In the genomic region with DNA sequence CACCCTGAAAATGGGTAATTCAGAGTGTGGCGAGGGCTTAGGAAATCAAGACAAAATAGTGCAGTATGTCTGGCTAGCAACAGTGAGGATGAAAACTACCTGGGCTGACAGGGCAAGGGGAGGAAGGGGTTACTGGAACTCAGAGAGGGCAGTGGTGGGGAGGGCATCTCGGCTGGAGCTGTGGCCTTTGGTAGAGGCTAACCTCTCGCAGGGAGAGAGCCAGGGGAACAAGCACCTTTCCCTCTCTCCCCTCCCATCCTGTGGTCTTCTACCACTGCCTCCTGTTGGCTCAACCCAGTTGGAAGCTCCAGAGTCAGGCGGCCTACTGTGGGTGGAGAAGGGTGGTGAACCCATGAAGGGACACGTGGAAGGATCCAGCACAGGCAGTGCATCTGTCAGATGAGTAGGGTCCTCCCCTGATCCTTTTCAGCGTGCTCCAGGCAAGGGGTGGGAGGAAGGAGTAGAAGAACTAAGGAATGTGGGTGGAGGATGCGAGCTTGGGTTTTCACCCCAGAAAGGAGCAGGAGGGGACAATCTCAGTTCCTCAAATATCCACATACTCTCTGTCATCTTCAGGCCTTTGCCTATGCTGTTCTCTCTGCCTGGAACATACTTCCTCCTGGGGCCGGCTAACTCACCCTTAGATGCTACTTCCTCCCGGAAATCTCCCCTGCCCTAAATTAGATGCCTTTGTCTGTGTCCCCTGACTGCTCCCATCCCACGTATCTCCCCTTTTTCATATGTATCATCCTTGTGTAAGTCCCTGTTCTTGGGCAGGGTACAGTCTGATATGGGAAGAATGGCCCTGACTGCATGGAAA, we compare ENCODE assay signal across 18 cellular contexts. TPM values are rescaled to one million over a fixed set of nuclear protein-coding genes. Genes with fewer than 3 reads are reported as not detected.
"Had no signal": no experiment of that assay in that cellular context is flagged by ENCODE, and none has a peak within 500 bp of the region (broad histone marks: within the 10 kb centered on the region; RNA-seq: fewer than 3 reads in every experiment).

No MANE protein-coding gene starts in this region.

- H3K4me1 Mint-ChIP-seq: activated B cell treated with CpG ODN at 0.5 μM for 24 hours had no signal

- H3K4me3 ChIP-seq: breast epithelium, gastrocnemius medialis, sigmoid colon, testis had no signal

- H3K4me3 Mint-ChIP-seq: activated B cell treated with CpG ODN at 0.5 μM for 24 hours; activated CD4-positive, alpha-beta T cell treated with anti-CD3 and anti-CD28 coated beads, Interleukin-2, amount 10 ng/mL, durations not matched to agents 7 days and 5 days; activated naive CD8-positive, alpha-beta T cell treated with anti-CD3 and anti-CD28 coated beads, Interleukin-2, amount 10 ng/mL, durations not matched to agents 7 days and 5 days; activated T-cell treated with anti-CD3 and anti-CD28 coated beads, Interleukin-2, amount 50 U/mL, for 4 hours; mesothelial cell of epicardium; stimulated activated naive CD8-positive, alpha-beta T cell treated with anti-CD3 and anti-CD28 coated beads, Interleukin-15, Interleukin-2, amounts not matched to agents 100 ng/mL and 50 ng/mL, for 24 hours had no signal

- H3K9me3 ChIP-seq: breast epithelium, gastrocnemius medialis, sigmoid colon, testis had no signal

- H3K36me3 ChIP-seq: breast epithelium, gastrocnemius medialis, sigmoid colon had no signal

- H3K9me3 Mint-ChIP-seq: activated B cell treated with CpG ODN at 0.5 μM for 24 hours; activated CD4-positive, alpha-beta T cell treated with anti-CD3 and anti-CD28 coated beads, Interleukin-2, amount 10 ng/mL, durations not matched to agents 7 days and 5 days; activated naive CD8-positive, alpha-beta T cell treated with anti-CD3 and anti-CD28 coated beads, Interleukin-2, amount 10 ng/mL, durations not matched to agents 7 days and 5 days; activated T-cell treated with anti-CD3 and anti-CD28 coated beads, Interleukin-2, amount 50 U/mL, for 4 hours; mesothelial cell of epicardium; stimulated activated naive CD8-positive, alpha-beta T cell treated with anti-CD3 and anti-CD28 coated beads, Interleukin-15, Interleukin-2, amounts not matched to agents 100 ng/mL and 50 ng/mL, for 24 hours had no signal

- H3K4me1 ChIP-seq: breast epithelium, gastrocnemius medialis, sigmoid colon had no signal

- H3K27me3 ChIP-seq: breast epithelium, gastrocnemius medialis, sigmoid colon, testis had no signal

- H3K36me3 Mint-ChIP-seq: activated naive CD8-positive, alpha-beta T cell treated with anti-CD3 and anti-CD28 coated beads, Interleukin-2, amount 10 ng/mL, durations not matched to agents 7 days and 5 days; mesothelial cell of epicardium had no signal

- DNase-seq: activated B cell treated with CpG ODN at 0.5 μM for 24 hours; activated CD4-positive, alpha-beta T cell treated with anti-CD3 and anti-CD28 coated beads, Interleukin-2, amount 10 ng/mL, durations not matched to agents 7 days and 5 days; activated gamma-delta T cell treated with Interleukin-2 at 50 U/mL for 16 hours; activated naive CD8-positive, alpha-beta T cell treated with anti-CD3 and anti-CD28 coated beads, Interleukin-2, amount 10 ng/mL, durations not matched to agents 7 days and 5 days; activated T-cell treated with anti-CD3 and anti-CD28 coated beads, Interleukin-2, amount 50 U/mL, for 4 hours; effector CD4-positive, alpha-beta T cell; gastrocnemius medialis; islet precursor cell; sigmoid colon; stimulated activated CD4-positive, alpha-beta T cell treated with anti-CD3 and anti-CD28 coated beads, Interleukin-12 subunit alpha, Interleukin-12 subunit beta, amount 100 ng/mL, for 4 hours; stimulated activated CD4-positive, alpha-beta T cell treated with anti-CD3 and anti-CD28 coated beads, Interleukin-4, amount 100 ng/mL, for 1 hour; stimulated activated CD8-positive, alpha-beta memory T cell treated with anti-CD3 and anti-CD28 coated beads, Interleukin-4, amount 100 ng/mL, for 48 hours; T-helper 2 cell had no signal

- H3K27ac ChIP-seq: breast epithelium, gastrocnemius medialis, sigmoid colon had no signal

- H3K27ac Mint-ChIP-seq: activated B cell treated with CpG ODN at 0.5 μM for 24 hours; activated CD4-positive, alpha-beta T cell treated with anti-CD3 and anti-CD28 coated beads, Interleukin-2, amount 10 ng/mL, durations not matched to agents 7 days and 5 days; activated naive CD8-positive, alpha-beta T cell treated with anti-CD3 and anti-CD28 coated beads, Interleukin-2, amount 10 ng/mL, durations not matched to agents 7 days and 5 days; mesothelial cell of epicardium; stimulated activated naive CD8-positive, alpha-beta T cell treated with anti-CD3 and anti-CD28 coated beads, Interleukin-15, Interleukin-2, amounts not matched to agents 100 ng/mL and 50 ng/mL, for 24 hours had no signal

RNA-seq across cellular contexts. Expression of a gene that starts 6.2 kb away (rescaled TPM):
- total RNA-seq: activated B cell treated with CpG ODN at 0.5 μM for 24 hours; activated CD4-positive, alpha-beta T cell treated with anti-CD3 and anti-CD28 coated beads, Interleukin-2, amount 10 ng/mL, durations not matched to agents 7 days and 5 days; activated CD8-positive, alpha-beta memory T cell treated with anti-CD3 and anti-CD28 coated beads for 36 hours; activated T-cell treated with anti-CD3 and anti-CD28 coated beads, Interleukin-2, amount 50 U/mL, for 4 hours had no signal
